9 cellular contexts compared by ENCODE assay signal in genomic region chr6:26613717-26614683, GRCh38. TPM values are rescaled to one million over a fixed set of nuclear protein-coding genes. Genes with fewer than 3 reads are reported as not detected.
DNase-seq lines count a peak whose midpoint lies in the region; ATAC-seq and TF ChIP-seq lines count a peak whose summit lies in the region.
"Had no signal": no experiment of that assay in that cellular context is flagged by ENCODE, and none has a peak within 500 bp of the region (broad histone marks: within the 10 kb centered on the region; RNA-seq: fewer than 3 reads in every experiment).

No MANE protein-coding gene starts in this region.

- ATAC-seq in HG02884 (IDR thresholded peaks at IDR 0.05; ENCODE audit: unreplicated experiment), result no peak
- no peak for ATAC-seq in GM21381 (IDR thresholded peaks at IDR 0.05; ENCODE audit: unreplicated experiment)

- no peak for TF ChIP-seq CTCF in WERI-Rb-1 (IDR thresholded peaks at IDR 0.05; ENCODE audit: low read depth, low read length)
- no peak for TF ChIP-seq CTCF in esophagus muscularis mucosa (IDR thresholded peaks at IDR 0.05)
- peak; percentile 37 for TF ChIP-seq CTCF in neural crest cell (conservative IDR thresholded peaks at IDR 0.05)

- no peak for TF ChIP-seq POLR2A in esophagus muscularis mucosa (IDR thresholded peaks at IDR 0.05; ENCODE audit: low read depth)

- intact Hi-C loops in esophagus muscularis mucosa (cut with DNase I), result no loop called here

- no peak for TF ChIP-seq EP300 in esophagus muscularis mucosa (IDR thresholded peaks at IDR 0.05)

- no peaks in the 10 kb centered on the region for H3K36me3 Mint-ChIP-seq in neural crest cell (ENCODE audit: low read depth)

- no peak overlapping the region for H3K27ac ChIP-seq in WERI-Rb-1
- H3K27ac ChIP-seq in esophagus muscularis mucosa (replicated peaks in 1 of 4), result no peak overlapping the region

- H3K36me3 ChIP-seq in WERI-Rb-1 (no peaks in the 10 kb centered on the region), esophagus muscularis mucosa (no peaks in the 10 kb centered on the region)

- H3K4me3 Mint-ChIP-seq in neural crest cell, result peak overlapping the region; percentile 86

- no peak overlapping the region for H3K27ac Mint-ChIP-seq in neural crest cell (ENCODE audit: unreplicated experiment)

- no peaks in the 10 kb centered on the region for H3K9me3 Mint-ChIP-seq in neural crest cell

- 1% methylated on average over 26 of the region's 66 CpGs for WGBS in esophagus muscularis mucosa

- peaks cover 75% of the 10 kb centered on the region for H3K27me3 Mint-ChIP-seq in neural crest cell (ENCODE audit: low read depth)

- H3K27me3 ChIP-seq in WERI-Rb-1 (ENCODE audit: insufficient read depth, low read depth, severe bottlenecking), result peaks cover 92% of the 10 kb centered on the region
- peaks cover 0 to 70% (median 15%) of the 10 kb centered on the region in 4 donors for H3K27me3 ChIP-seq in esophagus muscularis mucosa

- peaks cover 14 to 18% (median 16%) of the 10 kb centered on the region in 4 donors for H3K4me1 ChIP-seq in esophagus muscularis mucosa

- peak; percentile 45 for DNase-seq in CD1c-positive myeloid dendritic cell (ENCODE audit: extremely low spot score)
- peak; percentile 33 for DNase-seq in WERI-Rb-1
- DNase-seq in esophagus muscularis mucosa (ENCODE audit: extremely low spot score), result no peak
- DNase-seq in neural crest cell (ENCODE audit: low read depth, low spot score), result no peak
- DNase-seq in DMS79 (lab: John Stamatoyannopoulos, UW), result no peak
- DNase-seq in pons (ENCODE audit: low spot score), result no peak
- DNase-seq: NCI-H2171 treated with DMSO at 0.1 percent for 48 hours had no signal

- peaks cover 16% of the 10 kb centered on the region for H3K4me1 Mint-ChIP-seq in neural crest cell

- H3K4me3 ChIP-seq in WERI-Rb-1 (ENCODE audit: low read depth, low read length) (peak overlapping the region; percentile 29), esophagus muscularis mucosa (peak overlapping the region; percentile 36 to 51 (median 44))

- H3K9me3 ChIP-seq in WERI-Rb-1 (ENCODE audit: severe bottlenecking) (peaks cover 14% of the 10 kb centered on the region), esophagus muscularis mucosa (no peaks in the 10 kb centered on the region)

RNA-seq across cellular contexts. Expression of gene ABT1, which starts 17.2 kb away (rescaled TPM):
- total RNA-seq in esophagus muscularis mucosa (10 to 100 TPM; 13.3 to 18.2 (median 16.1) TPM), neural crest cell (24.8 and 26.3 TPM in 2 replicates)

RNA-seq across cellular contexts. Expression of gene ZNF322, which starts 45.5 kb away (rescaled TPM):
- total RNA-seq in esophagus muscularis mucosa (10 to 100 TPM; 14.7 to 22.9 (median 17.4) TPM), neural crest cell (47.5 and 52.9 TPM in 2 replicates)

Comparison
In these comparisons a context has a peak if more than half of its experiments do, and no peak if none do; other contexts are left out.
1. DNase-seq: peak in CD1c-positive myeloid dendritic cell (single experiment) and WERI-Rb-1 (single experiment); none in esophagus muscularis mucosa (single experiment), neural crest cell (single experiment), DMS79 (single experiment) and pons (single experiment).